ENCODE assay signal across 8 cellular contexts in genomic region chr7:3301831-3302618, GRCh38. TPM values are rescaled to one million over a fixed set of nuclear protein-coding genes. Genes with fewer than 3 reads are reported as not detected.
DNase-seq lines count a peak whose midpoint lies in the region; ATAC-seq and TF ChIP-seq lines count a peak whose summit lies in the region.

No MANE protein-coding gene starts in this region.

- H3K27me3 ChIP-seq in HUES48 (ENCODE audit: control insufficient read depth, insufficient read depth, low read length) (peaks cover 18% of the 10 kb centered on the region), mucosa of stomach (ENCODE audit: control insufficient read depth, insufficient read depth, low read length) (peaks cover 15% of the 10 kb centered on the region), upper lobe of left lung (peaks cover 0 to 4% (median 0%) of the 10 kb centered on the region in 4 donors)

- peaks cover 2% of the 10 kb centered on the region for H3K27me3 Mint-ChIP-seq in endothelial cell (ENCODE audit: unreplicated experiment)

- peak in 1 of 2 donors; percentile 22 for ATAC-seq in upper lobe of left lung (ENCODE audit: low FRiP score in 2 of 2)
- no peak for ATAC-seq in HG03025 (IDR thresholded peaks at IDR 0.05; ENCODE audit: low FRiP score, unreplicated experiment)
- no peak for ATAC-seq in GM21737 (IDR thresholded peaks at IDR 0.05; ENCODE audit: unreplicated experiment)

- H3K36me3 ChIP-seq in HUES48 (ENCODE audit: control insufficient read depth, insufficient read depth, low read length) (no peaks in the 10 kb centered on the region), mucosa of stomach (ENCODE audit: control insufficient read depth, insufficient read depth, low read length) (no peaks in the 10 kb centered on the region), upper lobe of left lung (no peaks in the 10 kb centered on the region)

- TF ChIP-seq POLR2A in upper lobe of left lung (IDR thresholded peaks at IDR 0.05), result no peak

- TF ChIP-seq EP300 in upper lobe of left lung (IDR thresholded peaks at IDR 0.05), result no peak

- H3K4me1 Mint-ChIP-seq in endothelial cell (ENCODE audit: unreplicated experiment), result peaks cover 5% of the 10 kb centered on the region

- peak overlapping the region; percentile 67 for H3K4me3 ChIP-seq in HUES48 (ENCODE audit: low read depth, low read length)
- peak overlapping the region; percentile 14 for H3K4me3 ChIP-seq in mucosa of stomach (ENCODE audit: low read length)
- peak overlapping the region; percentile 21 to 70 (median 64) for H3K4me3 ChIP-seq in upper lobe of left lung

- H3K9ac ChIP-seq in HUES48 (ENCODE audit: low read depth, low read length) (no peak overlapping the region), mucosa of stomach (ENCODE audit: low read length) (peak overlapping the region; percentile 65)

- peak overlapping the region; percentile 93 for H3K4me3 Mint-ChIP-seq in endothelial cell (ENCODE audit: unreplicated experiment)

- H3K4me1 ChIP-seq in HUES48 (ENCODE audit: control insufficient read depth, insufficient read depth, low read length) (peaks cover 9% of the 10 kb centered on the region; the same call in 1 of the 2 replicates), mucosa of stomach (ENCODE audit: control insufficient read depth, insufficient read depth, low read length) (peaks cover 6% of the 10 kb centered on the region), upper lobe of left lung (peaks cover 8 to 22% (median 14%) of the 10 kb centered on the region in 4 donors)

- H3K9me3 ChIP-seq in HUES48 (ENCODE audit: control insufficient read depth, insufficient read depth, low read length) (no peaks in the 10 kb centered on the region), mucosa of stomach (ENCODE audit: control insufficient read depth, low read length) (no peaks in the 10 kb centered on the region), upper lobe of left lung (no peaks in the 10 kb centered on the region)

- 4 to 5% methylated on average over 16 to 39 of the region's 45 CpGs for WGBS in upper lobe of left lung, 2 donors

- H3K27ac ChIP-seq in HUES48 (ENCODE audit: low read depth, low read length), result no peak overlapping the region
- peak overlapping the region in 3 of 4 donors; percentile 28 to 52 (median 47) for H3K27ac ChIP-seq in upper lobe of left lung

- H3K36me3 Mint-ChIP-seq in endothelial cell (ENCODE audit: low read depth, unreplicated experiment), result no peaks in the 10 kb centered on the region

- TF ChIP-seq CTCF in endothelial cell (IDR thresholded peaks at IDR 0.05; ENCODE audit: unreplicated experiment) (no peak), upper lobe of left lung (IDR thresholded peaks at IDR 0.05) (no peak)

- DNase-seq in AG20443 (ENCODE audit: low spot score) (peak; percentile 17), T1000 (lab: John Stamatoyannopoulos, UW) (peak; percentile 17), endothelial cell (ENCODE audit: low spot score) (peak; percentile 26), upper lobe of left lung (peak in 1 of 2 donors; percentile 88)

- no peaks in the 10 kb centered on the region for H3K9me3 Mint-ChIP-seq in endothelial cell (ENCODE audit: unreplicated experiment)

- peak overlapping the region; percentile 27 for H3K27ac Mint-ChIP-seq in endothelial cell (ENCODE audit: unreplicated experiment)

RNA-seq across cellular contexts. Expression of gene SDK1, which starts 1.0 kb away (rescaled TPM):
- total RNA-seq in endothelial cell (ENCODE audit: unreplicated experiment) (4.3 TPM), upper lobe of left lung (10 to 100 TPM in 4 of 6 donors, 1 to 10 TPM in 2; 9.3 to 90.1 (median 11.8) TPM)

Comparison
In these comparisons a context has a peak if more than half of its experiments do, and no peak if none do; other contexts are left out.
1. H3K4me3 ChIP-seq: peak in every context shown above with its lines; median percentile 67 in HUES48; 64 in upper lobe of left lung; 14 in mucosa of stomach.